In genomic region chr20:49915118-49915379, GRCh38 we compare ENCODE assay signal across 8 cellular contexts. TPM values are rescaled to one million over a fixed set of nuclear protein-coding genes. Genes with fewer than 3 reads are reported as not detected.
DNase-seq lines count a peak whose midpoint lies in the region; ATAC-seq and TF ChIP-seq lines count a peak whose summit lies in the region.

No MANE protein-coding gene starts in this region.

- H3K9me3 ChIP-seq in mucosa of stomach (ENCODE audit: control insufficient read depth, low read length) = no peaks in the 10 kb centered on the region

- H3K27ac Mint-ChIP-seq in chondrocyte (ENCODE audit: unreplicated experiment) = peak overlapping the region; percentile 100

- H3K27me3 ChIP-seq in HL-60 (ENCODE audit: insufficient read depth, poor library complexity, severe bottlenecking) (no peaks in the 10 kb centered on the region), mucosa of stomach (ENCODE audit: control insufficient read depth, insufficient read depth, low read length) (no peaks in the 10 kb centered on the region)

- TF ChIP-seq CTCF in HL-60 (IDR thresholded peaks at IDR 0.05; ENCODE audit: insufficient read depth, low read length) (no peak), chondrocyte (IDR thresholded peaks at IDR 0.05) (peak; percentile 43)

- H3K9ac ChIP-seq in mucosa of stomach (ENCODE audit: low read length) = peak overlapping the region; percentile 97

- no peaks in the 10 kb centered on the region for H3K27me3 Mint-ChIP-seq in chondrocyte (ENCODE audit: low read depth)

- H3K4me3 ChIP-seq in HL-60 (replicated peaks; ENCODE audit: insufficient read depth, low read length) (peak overlapping the region; percentile 92), mucosa of stomach (ENCODE audit: low read length) (peak overlapping the region; percentile 97)

- no peaks in the 10 kb centered on the region for H3K36me3 ChIP-seq in mucosa of stomach (ENCODE audit: control insufficient read depth, insufficient read depth, low read length)

- H3K9me3 Mint-ChIP-seq in chondrocyte (ENCODE audit: low read depth) = no peaks in the 10 kb centered on the region

- peaks cover 33% of the 10 kb centered on the region for H3K4me1 Mint-ChIP-seq in chondrocyte (ENCODE audit: low read depth)

- no peak for DNase-seq in HL-60 (ENCODE audit: low read depth in 1 of 2, low spot score in 1 of 2)
- peak; percentile 86 for DNase-seq in chondrocyte (ENCODE audit: low spot score)
- DNase-seq in NCI-H446 (lab: John Stamatoyannopoulos, UW) = no peak
- DNase-seq in NCI-H2227 treated with DMSO at 0.1 percent for 48 hours (lab: John Stamatoyannopoulos, UW) = no peak
- no peak for DNase-seq in activated CD4-positive, alpha-beta T cell treated with anti-CD3 and anti-CD28 coated beads, Interleukin-2, amount 50 U/mL, for 4 hours
- no peak for DNase-seq in NCI-H1436 treated with DMSO at 0.1 percent for 48 hours (lab: John Stamatoyannopoulos, UW)

- peaks cover 35% of the 10 kb centered on the region for H3K4me1 ChIP-seq in mucosa of stomach (ENCODE audit: control insufficient read depth, insufficient read depth, low read length)

- ATAC-seq in GM19372 (IDR thresholded peaks at IDR 0.05; ENCODE audit: low read depth, unreplicated experiment) = peak; percentile 33

- peak overlapping the region; percentile 95 for H3K4me3 Mint-ChIP-seq in chondrocyte (ENCODE audit: unreplicated experiment)

- peak overlapping the region; percentile 97 for H3K27ac ChIP-seq in HL-60 (replicated peaks)

- no peaks in the 10 kb centered on the region for H3K36me3 Mint-ChIP-seq in chondrocyte (ENCODE audit: low read depth)

RNA-seq across cellular contexts. Expression of gene SPATA2, which starts 0.3 kb away (rescaled TPM):
- 5.6 to 6.5 TPM (median 5.9 TPM) in 3 replicates for total RNA-seq in chondrocyte

RNA-seq across cellular contexts. Expression of gene RNF114, which starts 21.1 kb away (rescaled TPM):
- 45.4 to 49.5 TPM (median 46.2 TPM) in 3 replicates for total RNA-seq in chondrocyte
